ENCODE assay signal across 8 cellular contexts in the genomic region with DNA sequence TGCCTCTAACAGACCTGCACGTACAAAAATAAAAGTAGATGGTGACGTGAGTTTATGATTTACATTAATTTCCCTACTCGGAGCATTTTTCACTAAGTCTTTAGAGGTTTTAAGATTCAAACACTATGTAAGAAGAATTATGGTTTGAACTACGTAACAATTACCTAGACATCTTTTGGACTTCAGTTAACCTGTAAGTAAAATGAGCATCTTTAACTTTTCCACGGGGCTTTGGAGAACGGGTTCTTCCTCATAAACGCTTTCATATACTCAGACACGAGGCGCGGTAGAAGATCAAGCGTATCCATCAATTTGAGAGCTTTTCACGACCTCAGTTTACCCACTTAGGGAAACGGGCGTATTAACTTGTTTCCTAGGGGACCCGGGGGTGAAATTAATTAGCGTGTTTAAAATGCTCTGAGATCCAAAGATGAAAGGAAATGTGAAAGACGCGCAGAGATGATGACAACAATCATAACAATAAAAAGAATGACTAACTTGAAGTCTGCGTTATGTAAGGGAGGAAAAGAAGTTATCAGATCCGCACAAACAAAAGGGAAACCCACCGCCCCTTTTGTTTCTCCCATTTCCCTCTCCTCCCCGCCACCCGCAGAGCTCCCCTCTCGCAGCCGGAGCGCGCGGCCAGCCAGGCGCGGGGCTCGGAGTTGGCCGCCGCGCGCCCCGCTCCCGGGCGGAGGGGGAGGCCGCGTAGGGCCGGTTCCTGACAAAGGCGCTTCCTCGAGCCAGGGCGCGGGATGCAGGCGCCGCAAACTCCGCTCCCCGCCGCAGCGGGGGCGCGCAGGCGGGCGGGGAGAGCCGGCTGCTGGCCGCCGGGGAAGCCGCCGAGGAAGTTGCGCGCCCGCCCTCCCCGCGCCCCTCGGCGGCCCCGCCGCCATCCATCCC. TPM values are rescaled to one million over a fixed set of nuclear protein-coding genes. Genes with fewer than 3 reads are reported as not detected.
DNase-seq lines count a peak whose midpoint lies in the region; ATAC-seq and TF ChIP-seq lines count a peak whose summit lies in the region.

No MANE protein-coding gene starts in this region.

- no peaks in the 10 kb centered on the region for H3K9me3 Mint-ChIP-seq in nephron

- H3K27ac Mint-ChIP-seq in nephron: peak overlapping the region; percentile 90 to 97 (median 91)

- H3K27me3 ChIP-seq in aorta (ENCODE audit: control insufficient read depth in 1 of 2, insufficient read depth in 2 of 2, low read length in 1 of 2): no peaks in the 10 kb centered on the region

- peaks cover 5% of the 10 kb centered on the region for H3K36me3 Mint-ChIP-seq in nephron (ENCODE audit: low read depth)

- no peaks in the 10 kb centered on the region for H3K36me3 ChIP-seq in aorta (ENCODE audit: control insufficient read depth in 1 of 2, insufficient read depth in 2 of 2, low read length in 1 of 2)

- H3K4me3 Mint-ChIP-seq in nephron: peak overlapping the region; percentile 88 to 98 (median 94)

- H3K27me3 Mint-ChIP-seq in nephron (ENCODE audit: low read depth): no peaks in the 10 kb centered on the region

- peaks cover 34% of the 10 kb centered on the region for H3K4me1 Mint-ChIP-seq in nephron

- peak; percentile 43 for DNase-seq in ACHN
- peak; percentile 41 for DNase-seq in NCI-H345 (lab: John Stamatoyannopoulos, UW)
- peak; percentile 17 for DNase-seq in activated T-helper 1 cell treated with Interleukin-2 at 50 U/mL for 16 hours (ENCODE audit: low read depth)
- peak; percentile 51 for DNase-seq in fibroblast of the aortic adventitia (ENCODE audit: low read depth)
- peak in 1 of 2 donors; percentile 60 for DNase-seq in aorta

- H3K4me3 ChIP-seq in fibroblast of the aortic adventitia (ENCODE audit: low read depth, low read length) (peak overlapping the region; percentile 82), aorta (ENCODE audit: low read length in 2 of 2) (peak overlapping the region; percentile 83 to 98)

- H3K27ac ChIP-seq in aorta (ENCODE audit: low read depth in 1 of 2, low read length in 2 of 2): peak overlapping the region; percentile 95 to 99

- in situ Hi-C loops in ACHN (cut with HindIII; ENCODE audit: low pct_ligation_motif_present, low pct_unique_long_range_greater_than_20kb, low sequenced_read_pairs): no loop called here

- H3K9me3 ChIP-seq in aorta (ENCODE audit: control insufficient read depth, low read length): no peaks in the 10 kb centered on the region

- WGBS in aorta, 2 donors: 0% methylated on average over 46 to 69 of the region's 69 CpGs

- intact Hi-C loops in aorta (cut with DNase I): loop anchor here in 1 of 2 donors (5.0 kb wide), 2 partner anchors 81 to 96 kb away; no protein-coding TSS in a partner anchor

- ATAC-seq in GM18511 (IDR thresholded peaks at IDR 0.05; ENCODE audit: unreplicated experiment) (peak; percentile 10), HG03025 (IDR thresholded peaks at IDR 0.05; ENCODE audit: low FRiP score, unreplicated experiment) (peak; percentile 18), aorta (ENCODE audit: low FRiP score) (no peak)

- no peak for TF ChIP-seq CTCF in fibroblast of the aortic adventitia (IDR thresholded peaks at IDR 0.05; ENCODE audit: insufficient read depth, low read length)
- no peak for TF ChIP-seq CTCF in nephron (IDR thresholded peaks at IDR 0.05; ENCODE audit: unreplicated experiment in 3 of 3)

- H3K4me1 ChIP-seq in aorta (ENCODE audit: control insufficient read depth in 1 of 2, insufficient read depth in 2 of 2, low read length in 2 of 2): no peaks in the 10 kb centered on the region

RNA-seq across cellular contexts. Expression of a gene that starts 0.8 kb away (rescaled TPM):
- total RNA-seq in fibroblast of the aortic adventitia (ENCODE audit: low replicate concordance) (5.8 and 8.3 TPM in 2 replicates), aorta (10 to 100 TPM; 36.7 to 38.0 TPM)
- polyA plus RNA-seq in aorta: 10 to 100 TPM; 11.1 to 11.2 TPM
